21 cellular contexts compared by ENCODE assay signal in genomic region chr5:37060030-37060429, GRCh38.
"Had no signal": no experiment of that assay in that cellular context is flagged by ENCODE, and none has a peak within 500 bp of the region (broad histone marks: within the 10 kb centered on the region; RNA-seq: fewer than 3 reads in every experiment).

No MANE protein-coding gene starts in this region.

- H3K4me3 ChIP-seq: SJSA1, SK-N-MC had no signal

- DNase-seq: KBM-7, MV-4-11, NCI-H1048, NCI-H1105, NCI-H1417 treated with DMSO at 0.1 percent for 48 hours, NCI-H146, NCI-H1694 treated with DMSO at 0.1 percent for 48 hours, NCI-H1930, NCI-H2081, NCI-H2107, NCI-H2227 treated with DMSO at 0.1 percent for 48 hours, NCI-H524, NCI-H526 treated with DMSO at 0.1 percent for 48 hours, NCI-H774, Right ventricle myocardium superior, RPMI8226, SIG-M5 had no signal

- H3K4me3 Mint-ChIP-seq: IgD-negative memory B cell had no signal

- H3K27me3 ChIP-seq: SJSA1 had no signal

- H3K9me3 Mint-ChIP-seq: IgD-negative memory B cell had no signal

- H3K9me3 ChIP-seq: SJSA1 had no signal

- H3K4me1 Mint-ChIP-seq: IgD-negative memory B cell had no signal

- H3K4me1 ChIP-seq: SJSA1 had no signal

- H3K27ac ChIP-seq: HL-60, SJSA1, SK-N-MC had no signal

- H3K27me3 Mint-ChIP-seq: IgD-negative memory B cell had no signal
